In genomic region chr17:80414508-80414802, GRCh38 we compare ENCODE assay signal across 8 cellular contexts. TPM values are rescaled to one million over a fixed set of nuclear protein-coding genes. Genes with fewer than 3 reads are reported as not detected.
DNase-seq lines count a peak whose midpoint lies in the region; ATAC-seq and TF ChIP-seq lines count a peak whose summit lies in the region.

No MANE protein-coding gene starts in this region.

- H3K27me3 ChIP-seq in RWPE2 (ENCODE audit: insufficient read depth, poor library complexity, severe bottlenecking): no peaks in the 10 kb centered on the region
- H3K27me3 ChIP-seq in psoas muscle (ENCODE audit: insufficient read depth in 3 of 3, low read length in 2 of 3): no peaks in the 10 kb centered on the region

- TF ChIP-seq CTCF in RWPE2 (IDR thresholded peaks at IDR 0.05; ENCODE audit: poor library complexity, severe bottlenecking) (peak; percentile 18), fibroblast of mammary gland (conservative IDR thresholded peaks at IDR 0.05; ENCODE audit: control insufficient read depth, insufficient read depth, low read depth, low read length) (no peak), psoas muscle (IDR thresholded peaks at IDR 0.05) (no peak)

- no peak overlapping the region for H3K27ac ChIP-seq in RWPE2 (ENCODE audit: poor library complexity, severe bottlenecking)
- H3K27ac ChIP-seq in psoas muscle: peak overlapping the region; percentile 99

- peaks cover 4% of the 10 kb centered on the region for H3K36me3 Mint-ChIP-seq in activated naive CD4-positive, alpha-beta T cell treated with anti-CD3 and anti-CD28 coated beads, Interleukin-2, amount 10 ng/mL, durations not matched to agents 7 days and 5 days

- H3K4me1 ChIP-seq in RWPE2 (ENCODE audit: insufficient read depth, poor library complexity, severe bottlenecking): peaks cover 3% of the 10 kb centered on the region
- H3K4me1 ChIP-seq in psoas muscle: peaks cover 35% of the 10 kb centered on the region

- ATAC-seq in RWPE2 (ENCODE audit: low read depth): peak; percentile 24
- no peak for ATAC-seq in psoas muscle
- ATAC-seq in GM18858 (IDR thresholded peaks at IDR 0.05; ENCODE audit: unreplicated experiment): no peak
- no peak for ATAC-seq in HG03045 (IDR thresholded peaks at IDR 0.05; ENCODE audit: unreplicated experiment)

- H3K4me3 Mint-ChIP-seq in activated naive CD4-positive, alpha-beta T cell treated with anti-CD3 and anti-CD28 coated beads, Interleukin-2, amount 10 ng/mL, durations not matched to agents 7 days and 5 days: peak overlapping the region; percentile 78

- H3K4me1 Mint-ChIP-seq in activated naive CD4-positive, alpha-beta T cell treated with anti-CD3 and anti-CD28 coated beads, Interleukin-2, amount 10 ng/mL, durations not matched to agents 7 days and 5 days: peaks cover 24% of the 10 kb centered on the region

- H3K9me3 ChIP-seq in RWPE2 (ENCODE audit: severe bottlenecking) (no peaks in the 10 kb centered on the region), psoas muscle (no peaks in the 10 kb centered on the region)

- H3K36me3 ChIP-seq in RWPE2 (ENCODE audit: low read depth) (0 out of 2 replicates have a peak, but pooled peaks cover 19% of the 10 kb centered on the region), psoas muscle (ENCODE audit: insufficient read depth in 1 of 2, low read depth in 1 of 2) (peaks cover 0 to 17% of the 10 kb centered on the region in 2 donors)

- DNase-seq in activated naive CD4-positive, alpha-beta T cell treated with anti-CD3 and anti-CD28 coated beads, Interleukin-2, amount 10 ng/mL, durations not matched to agents 7 days and 5 days: no peak
- DNase-seq in activated naive CD4-positive, alpha-beta T cell treated with Interleukin-2 at 50 U/mL for 16 hours: no peak
- no peak for DNase-seq in RWPE2 (ENCODE audit: low spot score)
- DNase-seq in fibroblast of mammary gland (ENCODE audit: low read depth): no peak
- no peak for DNase-seq in psoas muscle
- DNase-seq in LoVo (ENCODE audit: low spot score): no peak

- H3K27me3 Mint-ChIP-seq in activated naive CD4-positive, alpha-beta T cell treated with anti-CD3 and anti-CD28 coated beads, Interleukin-2, amount 10 ng/mL, durations not matched to agents 7 days and 5 days: peaks cover 34% of the 10 kb centered on the region

- peak overlapping the region; percentile 6 for H3K27ac Mint-ChIP-seq in activated naive CD4-positive, alpha-beta T cell treated with anti-CD3 and anti-CD28 coated beads, Interleukin-2, amount 10 ng/mL, durations not matched to agents 7 days and 5 days

- H3K9me3 Mint-ChIP-seq in activated naive CD4-positive, alpha-beta T cell treated with anti-CD3 and anti-CD28 coated beads, Interleukin-2, amount 10 ng/mL, durations not matched to agents 7 days and 5 days: no peaks in the 10 kb centered on the region

- intact Hi-C loops in psoas muscle (cut with DNase I): no loop called here

- H3K4me3 ChIP-seq in RWPE2 (ENCODE audit: severe bottlenecking): peak overlapping the region; percentile 84
- H3K4me3 ChIP-seq in fibroblast of mammary gland (ENCODE audit: control insufficient read depth, low read depth, low read length): peak overlapping the region; percentile 96
- H3K4me3 ChIP-seq in psoas muscle: peak overlapping the region; percentile 100

- 1 to 2% (median 1%) methylated on average over 15 of the region's 15 CpGs for WGBS in psoas muscle, 3 donors

- CTCF ChIA-PET in activated naive CD4-positive, alpha-beta T cell treated with anti-CD3 and anti-CD28 coated beads, Interleukin-2, amount 10 ng/mL, durations not matched to agents 7 days and 5 days (lab: Charles Lee): interaction anchor here (1.6 kb wide), 1 partner anchor 556 kb away, joined by 6 read pairs; no protein-coding TSS in a partner anchor

RNA-seq across cellular contexts. Expression of gene ENDOV, which starts 0.5 kb away (rescaled TPM):
- total RNA-seq in psoas muscle: 10 to 100 TPM; 12.0 to 23.7 (median 15.1) TPM
- polyA plus RNA-seq in psoas muscle: 10 to 100 TPM; 12.2 to 24.3 (median 20.5) TPM
